Comparison of ENCODE assay signal across 32 cellular contexts in genomic region chr14:21612324-21612723, GRCh38. TPM values are rescaled to one million over a fixed set of nuclear protein-coding genes. Genes with fewer than 3 reads are reported as not detected.
DNase-seq lines count a peak whose midpoint lies in the region; TF ChIP-seq lines count a peak whose summit lies in the region.
"Had no signal": no experiment of that assay in that cellular context is flagged by ENCODE, and none has a peak within 500 bp of the region (broad histone marks: within the 10 kb centered on the region; RNA-seq: fewer than 3 reads in every experiment).

No MANE protein-coding gene starts in this region.

- H3K4me3 Mint-ChIP-seq in endodermal cell, result no peak overlapping the region
- H3K4me3 Mint-ChIP-seq: effector memory CD8-positive, alpha-beta T cell; memory B cell had no signal

- intact Hi-C loops in cardiac septum (cut with DNase I), result no loop called here

- H3K27ac ChIP-seq in MM.1S (ENCODE audit: low read length), result no peak overlapping the region
- no peak overlapping the region for H3K27ac ChIP-seq in endodermal cell (ENCODE audit: low read depth, low read length)
- H3K27ac ChIP-seq: BLaER1 treated with 17β-estradiol and CSF1 and Interleukin-3, amounts not matched to agents 10 nM and 100 nM; cardiac muscle cell; coronary artery; left lung; parathyroid adenoma; upper lobe of left lung; VCaP had no signal

- no peaks in the 10 kb centered on the region for H3K36me3 Mint-ChIP-seq in endodermal cell (ENCODE audit: low read depth)
- H3K36me3 Mint-ChIP-seq: memory B cell had no signal

- H3K4me3 ChIP-seq in GM12864 (ENCODE audit: low read depth, low read length), result no peak overlapping the region
- H3K4me3 ChIP-seq in MM.1S (ENCODE audit: low read length), result no peak overlapping the region
- H3K4me3 ChIP-seq in endodermal cell (ENCODE audit: low read length), result no peak overlapping the region
- H3K4me3 ChIP-seq: BLaER1 treated with 17β-estradiol and CSF1 and Interleukin-3, amounts not matched to agents 10 nM and 100 nM; cardiac muscle cell; coronary artery; left lung; upper lobe of left lung had no signal

- H3K27me3 ChIP-seq in MM.1S (replicated peaks; ENCODE audit: insufficient read depth, low read length), result no peaks in the 10 kb centered on the region
- H3K27me3 ChIP-seq in endodermal cell (ENCODE audit: control insufficient read depth, insufficient read depth, low read length, poor library complexity, severe bottlenecking), result no peaks in the 10 kb centered on the region
- H3K27me3 ChIP-seq: BLaER1 treated with 17β-estradiol and CSF1 and Interleukin-3, amounts not matched to agents 10 nM and 100 nM; cardiac muscle cell; left lung; upper lobe of left lung had no signal

- H3K4me2 ChIP-seq in MM.1S (ENCODE audit: low read depth, low read length), result peak overlapping the region; percentile 15; the same call in 1 of the 2 replicates

- H3K9me2 ChIP-seq in MM.1S (replicated peaks; ENCODE audit: insufficient read depth, low read length), result no peaks in the 10 kb centered on the region

- no peaks in the 10 kb centered on the region for H4K20me1 ChIP-seq in MM.1S (ENCODE audit: insufficient read depth, low read length)
- H4K20me1 ChIP-seq: BLaER1 treated with 17β-estradiol and CSF1 and Interleukin-3, amounts not matched to agents 10 nM and 100 nM had no signal

- no peak overlapping the region for H3K27ac Mint-ChIP-seq in endodermal cell
- H3K27ac Mint-ChIP-seq: effector memory CD8-positive, alpha-beta T cell; memory B cell had no signal

- no peaks in the 10 kb centered on the region for H3F3A ChIP-seq in MM.1S (ENCODE audit: insufficient read depth, low read length)

- H3K36me3 ChIP-seq in MM.1S (replicated peaks; ENCODE audit: insufficient read depth, low read length) (no peaks in the 10 kb centered on the region), endodermal cell (ENCODE audit: control insufficient read depth, insufficient read depth, low read length) (no peaks in the 10 kb centered on the region)
- H3K36me3 ChIP-seq: BLaER1 treated with 17β-estradiol and CSF1 and Interleukin-3, amounts not matched to agents 10 nM and 100 nM; cardiac muscle cell; left lung; upper lobe of left lung had no signal

- H3K79me2 ChIP-seq in MM.1S (ENCODE audit: low read length), result no peaks in the 10 kb centered on the region
- H3K79me2 ChIP-seq: parathyroid adenoma had no signal

- peaks cover 12% of the 10 kb centered on the region for H3K4me1 Mint-ChIP-seq in endodermal cell
- H3K4me1 Mint-ChIP-seq: memory B cell had no signal

- 0 out of 2 replicates have a peak overlapping the region, but pooled peaks have one; percentile 35 for H2AFZ ChIP-seq in MM.1S (ENCODE audit: low read length)
- H2AFZ ChIP-seq: parathyroid adenoma had no signal

- DNase-seq in ELF-1 (ENCODE audit: low read depth, low spot score) (peak; percentile 4), GM12864 (ENCODE audit: low read depth) (peak; percentile 2), MM.1S (peak; percentile 13), endodermal cell (no peak), cardiac septum (ENCODE audit: low spot score) (no peak), NCI-H226 (no peak), iPS-NIHi7 (ENCODE audit: extremely low spot score) (no peak)
- DNase-seq: activated CD4-positive, alpha-beta T cell treated with anti-CD3 and anti-CD28 coated beads for 48 hours; DMS153; effector memory CD8-positive, alpha-beta T cell; erythroblast; GDM1; left lung; NCI-H1105; NCI-H187; NCI-H2171; NCI-H524 treated with DMSO at 0.1 percent for 48 hours; retina; SHP77; small intestine; stimulated activated naive CD4-positive, alpha-beta T cell; SW 1271; T-helper 9 cell; upper lobe of left lung had no signal

- H3K9me3 ChIP-seq in MM.1S (replicated peaks; ENCODE audit: insufficient read depth, low read length), result no peaks in the 10 kb centered on the region
- no peaks in the 10 kb centered on the region for H3K9me3 ChIP-seq in endodermal cell (ENCODE audit: control insufficient read depth, low read length)
- H3K9me3 ChIP-seq: BLaER1 treated with 17β-estradiol and CSF1 and Interleukin-3, amounts not matched to agents 10 nM and 100 nM; left lung; upper lobe of left lung had no signal

- WGBS in endodermal cell (ENCODE audit: insufficient coverage in 1 of 2, insufficient read length in 1 of 2), 2 experiments, result 71 to 87% methylated on average over 3 to 6 of the region's 6 CpGs

- H3K4me1 ChIP-seq in MM.1S (ENCODE audit: low read length) (0 out of 2 replicates have a peak, but pooled peaks cover 7% of the 10 kb centered on the region), endodermal cell (ENCODE audit: control insufficient read depth, insufficient read depth, low read length) (no peaks in the 10 kb centered on the region)
- H3K4me1 ChIP-seq: left lung, parathyroid adenoma, upper lobe of left lung had no signal

- H3K9ac ChIP-seq in MM.1S (ENCODE audit: low read length) (no peak overlapping the region), endodermal cell (ENCODE audit: extremely low read depth, low read length, poor library complexity, severe bottlenecking) (no peak overlapping the region)
- H3K9ac ChIP-seq: BLaER1 treated with 17β-estradiol and CSF1 and Interleukin-3, amounts not matched to agents 10 nM and 100 nM; parathyroid adenoma had no signal

- no peaks in the 10 kb centered on the region for H3K27me3 Mint-ChIP-seq in endodermal cell (ENCODE audit: insufficient read depth)

- peaks cover 6% of the 10 kb centered on the region for H3K9me3 Mint-ChIP-seq in endodermal cell
- H3K9me3 Mint-ChIP-seq: effector memory CD8-positive, alpha-beta T cell had no signal

- no peak for TF ChIP-seq CTCF in GM12864 (IDR thresholded peaks at IDR 0.05; ENCODE audit: low read depth, low read length, missing control alignments)
- TF ChIP-seq CTCF in MM.1S (IDR thresholded peaks at IDR 0.05; ENCODE audit: low read length), result peak; percentile 12; the same call in 1 of the 2 replicates
- peak; percentile 44 for TF ChIP-seq CTCF in endodermal cell (conservative IDR thresholded peaks at IDR 0.05)

RNA-seq across cellular contexts. Expression of gene OR10G2, which starts 22.4 kb away (rescaled TPM):
- total RNA-seq in endodermal cell (not detected), cardiac septum (not detected)
- polyA plus RNA-seq in endodermal cell (2013, experiment 1 of 2), result not detected
- polyA plus RNA-seq in endodermal cell (2013, experiment 2 of 2), result not detected
- total RNA-seq: astrocyte, cardiac muscle cell, left lung, upper lobe of left lung had no signal
- polyA plus RNA-seq: cardiac muscle cell, neural cell, small intestine had no signal

RNA-seq across cellular contexts. Expression of gene OR10G3, which starts 32.4 kb away (rescaled TPM):
- total RNA-seq in endodermal cell (not detected), cardiac septum (not detected)
- polyA plus RNA-seq in endodermal cell (2013, experiment 1 of 2), result not detected
- not detected for polyA plus RNA-seq in endodermal cell (2013, experiment 2 of 2)
- total RNA-seq: astrocyte, cardiac muscle cell, left lung, upper lobe of left lung had no signal
- polyA plus RNA-seq: cardiac muscle cell, neural cell, small intestine had no signal

RNA-seq across cellular contexts. Expression of gene OR4E2, which starts 41.3 kb away (rescaled TPM):
- total RNA-seq in endodermal cell, result not detected
- not detected for polyA plus RNA-seq in endodermal cell (2013, experiment 1 of 2)
- polyA plus RNA-seq in endodermal cell (2013, experiment 2 of 2), result not detected
- total RNA-seq in cardiac septum, result not detected
- total RNA-seq: astrocyte, cardiac muscle cell, left lung, upper lobe of left lung had no signal
- polyA plus RNA-seq: cardiac muscle cell, neural cell, small intestine had no signal

Comparison
In these comparisons a context has a peak if more than half of its experiments do, and no peak if none do; other contexts are left out.
1. DNase-seq: peak in ELF-1 (single experiment), GM12864 (single experiment) and MM.1S (single experiment); none in endodermal cell (single experiment), cardiac septum (single experiment), NCI-H226 (single experiment) and iPS-NIHi7 (single experiment).